15 cellular contexts compared by ENCODE assay signal in genomic region chr10:60661627-60662026, GRCh38.
DNase-seq lines count a peak whose midpoint lies in the region; ATAC-seq and TF ChIP-seq lines count a peak whose summit lies in the region.
"Had no signal": no experiment of that assay in that cellular context is flagged by ENCODE, and none has a peak within 500 bp of the region (broad histone marks: within the 10 kb centered on the region; RNA-seq: fewer than 3 reads in every experiment).

No MANE protein-coding gene starts in this region.

- DNase-seq in BJ (ENCODE audit: low read depth): peak; percentile 14
- DNase-seq in LHCN-M2 (ENCODE audit: low read depth): peak; percentile 67
- peak; percentile 16 to 76 for DNase-seq in cardiac fibroblast (ENCODE audit: low read depth in 2 of 2)
- no peak for DNase-seq in NCI-H2029 (lab: John Stamatoyannopoulos, UW)
- DNase-seq in stimulated activated CD4-positive, alpha-beta T cell treated with anti-CD3 and anti-CD28 coated beads, Interleukin-2, amount 100 ng/mL, for 24 hours: no peak
- no peak for DNase-seq in germinal center (ENCODE audit: low spot score)
- DNase-seq: activated gamma-delta T cell; colonic mucosa; glutamatergic neuron; NCI-H1694 treated with DMSO at 0.1 percent for 48 hours; NK-92 treated with Interleukin-12 subunit alpha and Interleukin-12 subunit beta, amount 100 ng/mL, for 24 hours; nucleus accumbens; stimulated activated CD4-positive, alpha-beta T cell treated with anti-CD3 and anti-CD28 coated beads, Interleukin-15, amount 100 ng/mL, for 24 hours had no signal

- POLR2A ChIA-PET in BJ (lab: Charles Lee): no interaction called here

- TF ChIP-seq CTCF in BJ (IDR thresholded peaks at IDR 0.05; ENCODE audit: insufficient read depth, low read depth, low read length) (no peak), cardiac fibroblast (IDR thresholded peaks at IDR 0.05; ENCODE audit: low read depth, low read length) (no peak)

- no peaks in the 10 kb centered on the region for H3K36me3 ChIP-seq in BJ (ENCODE audit: control insufficient read depth, insufficient read depth, low read length)
- peaks cover 3% of the 10 kb centered on the region for H3K36me3 ChIP-seq in mesodermal cell (ENCODE audit: control insufficient read depth, insufficient read depth, low read length)
- H3K36me3 ChIP-seq: colonic mucosa had no signal

- peaks cover 9% of the 10 kb centered on the region for H3K9me3 ChIP-seq in mesodermal cell (ENCODE audit: control insufficient read depth, low read length)
- H3K9me3 ChIP-seq: colonic mucosa had no signal

- peaks cover 34% of the 10 kb centered on the region for H3K4me1 ChIP-seq in mesodermal cell (ENCODE audit: control insufficient read depth, insufficient read depth, low read length, poor library complexity, severe bottlenecking)
- H3K4me1 ChIP-seq: colonic mucosa had no signal

- CTCF ChIA-PET in BJ (lab: Yijun Ruan, JAX): interaction anchor here (3.6 kb wide), 1 partner anchor 11 kb away, joined by 13 read pairs; no protein-coding TSS in a partner anchor

- ATAC-seq in HG03520 (IDR thresholded peaks at IDR 0.05; ENCODE audit: unreplicated experiment): no peak

- WGBS in mesodermal cell (ENCODE audit: insufficient coverage in 2 of 2), 2 experiments: 49 to 58% methylated on average over 5 of the region's 7 CpGs

- H3K27me3 ChIP-seq in BJ (ENCODE audit: control insufficient read depth, insufficient read depth, low read length): no peaks in the 10 kb centered on the region
- H3K27me3 ChIP-seq: colonic mucosa had no signal

- peak overlapping the region; percentile 33 for H3K27ac ChIP-seq in mesodermal cell (ENCODE audit: low read depth, low read length, severe bottlenecking)
- H3K27ac ChIP-seq: colonic mucosa had no signal

- H3K4me3 ChIP-seq in BJ (ENCODE audit: low read depth, low read length) (no peak overlapping the region), cardiac fibroblast (replicated peaks in 1 of 2; ENCODE audit: low read depth in 2 of 2, low read length in 2 of 2) (no peak overlapping the region), mesodermal cell (ENCODE audit: extremely low read depth, insufficient read depth, low read length, poor library complexity, severe bottlenecking) (no peak overlapping the region)
- H3K4me3 ChIP-seq: colonic mucosa had no signal

Comparison
In these comparisons a context has a peak if more than half of its experiments do, and no peak if none do; other contexts are left out.
1. DNase-seq: peak in BJ (single experiment), LHCN-M2 (single experiment) and cardiac fibroblast (2 of 2); none in NCI-H2029 (single experiment), stimulated activated CD4-positive, alpha-beta T cell treated with anti-CD3 and anti-CD28 coated beads, Interleukin-2, amount 100 ng/mL, for 24 hours (0 of 2) and germinal center (single experiment).